Comparison of ENCODE assay signal across 1 cellular context in the genomic region with DNA sequence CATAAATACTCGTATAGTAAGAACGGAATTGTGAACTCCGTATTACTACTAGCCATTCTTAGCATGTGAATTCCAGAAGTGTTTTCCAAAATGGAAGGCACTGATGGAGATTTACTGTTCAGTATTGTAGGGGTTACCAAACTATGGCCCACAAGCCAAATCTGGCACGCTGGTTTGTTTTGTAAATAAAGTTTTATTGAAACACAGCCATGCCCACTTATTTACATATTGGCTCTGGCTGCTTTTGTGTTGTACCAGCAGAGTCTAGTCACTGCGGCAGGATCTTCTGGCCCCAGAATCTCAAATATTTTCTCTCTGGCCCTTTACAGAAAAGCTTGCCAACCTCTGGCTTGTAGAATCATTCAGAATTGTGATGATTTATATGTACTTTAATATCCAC.
TF ChIP-seq lines count a peak whose summit lies in the region.

No MANE protein-coding gene starts in this region.

TF ChIP-seq in GM12878, 131 proteins besides CTCF, POLR2A, EP300 and RAD21:
- TF ChIP-seq, protein P1, sequence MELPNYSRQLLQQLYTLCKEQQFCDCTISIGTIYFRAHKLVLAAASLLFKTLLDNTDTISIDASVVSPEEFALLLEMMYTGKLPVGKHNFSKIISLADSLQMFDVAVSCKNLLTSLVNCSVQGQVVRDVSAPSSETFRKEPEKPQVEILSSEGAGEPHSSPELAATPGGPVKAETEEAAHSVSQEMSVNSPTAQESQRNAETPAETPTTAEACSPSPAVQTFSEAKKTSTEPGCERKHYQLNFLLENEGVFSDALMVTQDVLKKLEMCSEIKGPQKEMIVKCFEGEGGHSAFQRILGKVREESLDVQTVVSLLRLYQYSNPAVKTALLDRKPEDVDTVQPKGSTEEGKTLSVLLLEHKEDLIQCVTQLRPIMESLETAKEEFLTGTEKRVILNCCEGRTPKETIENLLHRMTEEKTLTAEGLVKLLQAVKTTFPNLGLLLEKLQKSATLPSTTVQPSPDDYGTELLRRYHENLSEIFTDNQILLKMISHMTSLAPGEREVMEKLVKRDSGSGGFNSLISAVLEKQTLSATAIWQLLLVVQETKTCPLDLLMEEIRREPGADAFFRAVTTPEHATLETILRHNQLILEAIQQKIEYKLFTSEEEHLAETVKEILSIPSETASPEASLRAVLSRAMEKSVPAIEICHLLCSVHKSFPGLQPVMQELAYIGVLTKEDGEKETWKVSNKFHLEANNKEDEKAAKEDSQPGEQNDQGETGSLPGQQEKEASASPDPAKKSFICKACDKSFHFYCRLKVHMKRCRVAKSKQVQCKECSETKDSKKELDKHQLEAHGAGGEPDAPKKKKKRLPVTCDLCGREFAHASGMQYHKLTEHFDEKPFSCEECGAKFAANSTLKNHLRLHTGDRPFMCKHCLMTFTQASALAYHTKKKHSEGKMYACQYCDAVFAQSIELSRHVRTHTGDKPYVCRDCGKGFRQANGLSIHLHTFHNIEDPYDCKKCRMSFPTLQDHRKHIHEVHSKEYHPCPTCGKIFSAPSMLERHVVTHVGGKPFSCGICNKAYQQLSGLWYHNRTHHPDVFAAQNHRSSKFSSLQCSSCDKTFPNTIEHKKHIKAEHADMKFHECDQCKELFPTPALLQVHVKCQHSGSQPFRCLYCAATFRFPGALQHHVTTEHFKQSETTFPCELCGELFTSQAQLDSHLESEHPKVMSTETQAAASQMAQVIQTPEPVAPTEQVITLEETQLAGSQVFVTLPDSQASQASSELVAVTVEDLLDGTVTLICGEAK (IDR thresholded peaks at IDR 0.05; ENCODE audit: borderline replicate concordance): peak; percentile 69
- no peak for TF ChIP-seq STAT1 (conservative IDR thresholded peaks at IDR 0.05)
TF ChIP-seq in GM12878: peak in this region for 1.
